ENCODE assay signal across 8 cellular contexts in the genomic region with DNA sequence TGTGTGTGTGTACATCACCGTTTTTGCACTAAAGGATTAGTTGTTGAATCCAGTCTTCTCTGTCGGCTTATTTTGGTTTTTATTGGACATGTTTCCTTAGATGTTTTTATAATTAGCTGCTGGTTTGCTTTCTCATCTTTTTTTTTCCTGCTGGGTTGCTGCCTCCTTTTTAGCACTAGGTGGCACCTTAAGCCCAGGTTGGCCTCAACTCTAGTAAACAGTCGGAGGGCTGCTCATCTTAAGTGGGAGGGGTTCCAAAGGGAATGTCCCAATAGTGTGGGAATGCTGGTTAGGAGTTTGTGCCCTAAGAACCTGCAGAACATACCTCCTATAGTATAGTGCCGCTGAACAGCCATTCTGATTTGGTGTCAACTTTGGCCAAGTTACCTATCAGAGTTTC.
DNase-seq lines count a peak whose midpoint lies in the region; ATAC-seq lines count a peak whose summit lies in the region.

No MANE protein-coding gene starts in this region.

- H2AK5ac ChIP-seq in mesenchymal stem cell (ENCODE audit: low read length, severe bottlenecking) = no peak overlapping the region

- H3K4me3 ChIP-seq in mesenchymal stem cell (ENCODE audit: insufficient read depth in 1 of 2, low read depth in 1 of 2, low read length in 2 of 2) = no peak overlapping the region

- no peak overlapping the region for H2BK15ac ChIP-seq in mesenchymal stem cell (ENCODE audit: low read depth, poor library complexity, severe bottlenecking)

- H3K4me1 ChIP-seq in mesenchymal stem cell (ENCODE audit: control insufficient read depth, insufficient read depth, low read depth, low read length) = no peaks in the 10 kb centered on the region

- ATAC-seq in esophagus mucosa = no peak

- 28% methylated on average over 4 of the region's 4 CpGs for WGBS in mesenchymal stem cell

- intact Hi-C loops in head of caudate nucleus (cut with DNase I) = no loop called here

- no peaks in the 10 kb centered on the region for H3K79me1 ChIP-seq in mesenchymal stem cell (replicated peaks; ENCODE audit: low read length, poor library complexity, severe bottlenecking)

- no peak overlapping the region for H3K4ac ChIP-seq in mesenchymal stem cell (ENCODE audit: low read depth in 1 of 2, low read length in 2 of 2)

- H3K14ac ChIP-seq in mesenchymal stem cell (ENCODE audit: low read length in 2 of 2) = no peak overlapping the region

- peaks cover 4% of the 10 kb centered on the region for H3K9me3 ChIP-seq in mesenchymal stem cell (ENCODE audit: control insufficient read depth, low read length)

- H4K8ac ChIP-seq in mesenchymal stem cell (ENCODE audit: low read length) = no peak overlapping the region

- no peak overlapping the region for H4K91ac ChIP-seq in mesenchymal stem cell (ENCODE audit: low read length)

- no peak overlapping the region for H3K27ac ChIP-seq in mesenchymal stem cell (ENCODE audit: low read length, poor library complexity, severe bottlenecking)

- H3K36me3 ChIP-seq in mesenchymal stem cell (ENCODE audit: control insufficient read depth in 1 of 2, insufficient read depth in 2 of 2, low read depth in 1 of 2, low read length in 2 of 2) = no peaks in the 10 kb centered on the region

- no peak overlapping the region for H2BK12ac ChIP-seq in mesenchymal stem cell (ENCODE audit: low read length in 2 of 2)

- no peaks in the 10 kb centered on the region for H3K27me3 ChIP-seq in mesenchymal stem cell (ENCODE audit: control insufficient read depth in 1 of 2, insufficient read depth in 1 of 2, low read length in 2 of 2)

- H3K23ac ChIP-seq in mesenchymal stem cell (ENCODE audit: low read length in 2 of 2) = no peak overlapping the region

- H2BK5ac ChIP-seq in mesenchymal stem cell (ENCODE audit: low read depth, low read length, poor library complexity, severe bottlenecking) = no peak overlapping the region

- H3K9ac ChIP-seq in mesenchymal stem cell (ENCODE audit: low read length) = no peak overlapping the region

- DNase-seq in ELF-1 (ENCODE audit: low read depth, low spot score) (peak; percentile 65), NAMALWA (ENCODE audit: low spot score) (peak; percentile 22), cerebellar cortex (ENCODE audit: low spot score) (peak; percentile 20), mesenchymal stem cell (peak; percentile 9), 8988T (no peak), head of caudate nucleus (no peak), SKM-1 treated with dmso at 0.1 percent for 144 hours (lab: John Stamatoyannopoulos, UW; ENCODE audit: unreplicated experiment) (no peak)

- H2AFZ ChIP-seq in mesenchymal stem cell (ENCODE audit: low read depth, low read length) = no peak overlapping the region

- H2BK120ac ChIP-seq in mesenchymal stem cell (ENCODE audit: low read depth, low read length) = no peak overlapping the region

- H3K4me2 ChIP-seq in mesenchymal stem cell (ENCODE audit: low read length, poor library complexity, severe bottlenecking) = no peak overlapping the region

- no peak overlapping the region for H3K18ac ChIP-seq in mesenchymal stem cell (ENCODE audit: low read depth in 1 of 2, low read length in 2 of 2)

Comparison
In these comparisons a context has a peak if more than half of its experiments do, and no peak if none do; other contexts are left out.
1. DNase-seq: peak in ELF-1 (single experiment), NAMALWA (single experiment), cerebellar cortex (single experiment) and mesenchymal stem cell (single experiment); none in 8988T (single experiment), head of caudate nucleus (0 of 42) and SKM-1 treated with dmso at 0.1 percent for 144 hours (single experiment).